2 cellular contexts compared by ENCODE assay signal in the genomic region with DNA sequence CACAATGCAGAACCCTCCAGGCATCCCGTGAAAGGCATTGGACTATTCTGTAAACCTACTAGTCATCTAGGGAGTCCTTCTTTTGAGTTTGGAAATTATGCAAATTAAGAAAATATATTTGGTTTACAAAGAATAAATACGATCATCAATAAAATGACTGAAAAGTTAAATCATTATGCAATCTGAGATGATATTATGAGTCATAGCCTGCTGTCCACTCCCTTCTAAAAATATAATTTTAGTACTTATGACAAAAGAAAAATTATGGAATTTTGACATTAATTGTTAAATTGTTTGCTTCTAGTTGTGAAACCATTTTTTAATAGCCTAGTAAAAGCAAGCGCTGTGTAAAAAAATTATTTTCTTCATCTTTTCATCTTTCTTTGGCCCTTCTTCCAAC.
TF ChIP-seq lines count a peak whose summit lies in the region.

No MANE protein-coding gene starts in this region.

TF ChIP-seq in SK-N-SH, 30 proteins besides CTCF, POLR2A, EP300 and RAD21:
- no peak for TF ChIP-seq CHD2 (IDR thresholded peaks at IDR 0.05; ENCODE audit: low read length, partially characterized antibody)
- TF ChIP-seq NRF1 (IDR thresholded peaks at IDR 0.05; ENCODE audit: low read depth, low read length), result no peak
- TF ChIP-seq RXRA (IDR thresholded peaks at IDR 0.05; ENCODE audit: borderline replicate concordance, low read depth), result no peak
- TF ChIP-seq MEF2A (IDR thresholded peaks at IDR 0.05; ENCODE audit: borderline replicate concordance, low read depth), result no peak
- TF ChIP-seq, protein P1, sequence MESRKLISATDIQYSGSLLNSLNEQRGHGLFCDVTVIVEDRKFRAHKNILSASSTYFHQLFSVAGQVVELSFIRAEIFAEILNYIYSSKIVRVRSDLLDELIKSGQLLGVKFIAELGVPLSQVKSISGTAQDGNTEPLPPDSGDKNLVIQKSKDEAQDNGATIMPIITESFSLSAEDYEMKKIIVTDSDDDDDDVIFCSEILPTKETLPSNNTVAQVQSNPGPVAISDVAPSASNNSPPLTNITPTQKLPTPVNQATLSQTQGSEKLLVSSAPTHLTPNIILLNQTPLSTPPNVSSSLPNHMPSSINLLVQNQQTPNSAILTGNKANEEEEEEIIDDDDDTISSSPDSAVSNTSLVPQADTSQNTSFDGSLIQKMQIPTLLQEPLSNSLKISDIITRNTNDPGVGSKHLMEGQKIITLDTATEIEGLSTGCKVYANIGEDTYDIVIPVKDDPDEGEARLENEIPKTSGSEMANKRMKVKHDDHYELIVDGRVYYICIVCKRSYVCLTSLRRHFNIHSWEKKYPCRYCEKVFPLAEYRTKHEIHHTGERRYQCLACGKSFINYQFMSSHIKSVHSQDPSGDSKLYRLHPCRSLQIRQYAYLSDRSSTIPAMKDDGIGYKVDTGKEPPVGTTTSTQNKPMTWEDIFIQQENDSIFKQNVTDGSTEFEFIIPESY (IDR thresholded peaks at IDR 0.05; ENCODE audit: borderline replicate concordance, low read depth), result no peak
- no peak for TF ChIP-seq MXI1 (IDR thresholded peaks at IDR 0.05; ENCODE audit: low read depth, low read length)
- TF ChIP-seq TEAD4 (IDR thresholded peaks at IDR 0.05; ENCODE audit: borderline replicate concordance, insufficient read depth), result no peak
- TF ChIP-seq RFX5 (IDR thresholded peaks at IDR 0.05; ENCODE audit: low read length), result no peak
- TF ChIP-seq, protein P2, sequence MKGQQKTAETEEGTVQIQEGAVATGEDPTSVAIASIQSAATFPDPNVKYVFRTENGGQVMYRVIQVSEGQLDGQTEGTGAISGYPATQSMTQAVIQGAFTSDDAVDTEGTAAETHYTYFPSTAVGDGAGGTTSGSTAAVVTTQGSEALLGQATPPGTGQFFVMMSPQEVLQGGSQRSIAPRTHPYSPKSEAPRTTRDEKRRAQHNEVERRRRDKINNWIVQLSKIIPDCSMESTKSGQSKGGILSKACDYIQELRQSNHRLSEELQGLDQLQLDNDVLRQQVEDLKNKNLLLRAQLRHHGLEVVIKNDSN (IDR thresholded peaks at IDR 0.05; ENCODE audit: borderline replicate concordance, low read depth), result no peak
- no peak for TF ChIP-seq SIN3A (IDR thresholded peaks at IDR 0.05; ENCODE audit: borderline replicate concordance, low read depth, low read length)
- no peak for TF ChIP-seq NFIC (IDR thresholded peaks at IDR 0.05; ENCODE audit: borderline replicate concordance)
- TF ChIP-seq, protein P3, sequence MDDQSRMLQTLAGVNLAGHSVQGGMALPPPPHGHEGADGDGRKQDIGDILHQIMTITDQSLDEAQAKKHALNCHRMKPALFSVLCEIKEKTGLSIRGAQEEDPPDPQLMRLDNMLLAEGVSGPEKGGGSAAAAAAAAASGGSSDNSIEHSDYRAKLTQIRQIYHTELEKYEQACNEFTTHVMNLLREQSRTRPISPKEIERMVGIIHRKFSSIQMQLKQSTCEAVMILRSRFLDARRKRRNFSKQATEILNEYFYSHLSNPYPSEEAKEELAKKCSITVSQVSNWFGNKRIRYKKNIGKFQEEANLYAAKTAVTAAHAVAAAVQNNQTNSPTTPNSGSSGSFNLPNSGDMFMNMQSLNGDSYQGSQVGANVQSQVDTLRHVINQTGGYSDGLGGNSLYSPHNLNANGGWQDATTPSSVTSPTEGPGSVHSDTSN (IDR thresholded peaks at IDR 0.05), result no peak
- no peak for TF ChIP-seq ELF1 (IDR thresholded peaks at IDR 0.05)
- TF ChIP-seq SMC3 (IDR thresholded peaks at IDR 0.05; ENCODE audit: low read depth, low read length), result no peak
- TF ChIP-seq, protein P4, sequence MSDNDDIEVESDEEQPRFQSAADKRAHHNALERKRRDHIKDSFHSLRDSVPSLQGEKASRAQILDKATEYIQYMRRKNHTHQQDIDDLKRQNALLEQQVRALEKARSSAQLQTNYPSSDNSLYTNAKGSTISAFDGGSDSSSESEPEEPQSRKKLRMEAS (IDR thresholded peaks at IDR 0.05; ENCODE audit: low read depth), result no peak
- TF ChIP-seq, protein P5, sequence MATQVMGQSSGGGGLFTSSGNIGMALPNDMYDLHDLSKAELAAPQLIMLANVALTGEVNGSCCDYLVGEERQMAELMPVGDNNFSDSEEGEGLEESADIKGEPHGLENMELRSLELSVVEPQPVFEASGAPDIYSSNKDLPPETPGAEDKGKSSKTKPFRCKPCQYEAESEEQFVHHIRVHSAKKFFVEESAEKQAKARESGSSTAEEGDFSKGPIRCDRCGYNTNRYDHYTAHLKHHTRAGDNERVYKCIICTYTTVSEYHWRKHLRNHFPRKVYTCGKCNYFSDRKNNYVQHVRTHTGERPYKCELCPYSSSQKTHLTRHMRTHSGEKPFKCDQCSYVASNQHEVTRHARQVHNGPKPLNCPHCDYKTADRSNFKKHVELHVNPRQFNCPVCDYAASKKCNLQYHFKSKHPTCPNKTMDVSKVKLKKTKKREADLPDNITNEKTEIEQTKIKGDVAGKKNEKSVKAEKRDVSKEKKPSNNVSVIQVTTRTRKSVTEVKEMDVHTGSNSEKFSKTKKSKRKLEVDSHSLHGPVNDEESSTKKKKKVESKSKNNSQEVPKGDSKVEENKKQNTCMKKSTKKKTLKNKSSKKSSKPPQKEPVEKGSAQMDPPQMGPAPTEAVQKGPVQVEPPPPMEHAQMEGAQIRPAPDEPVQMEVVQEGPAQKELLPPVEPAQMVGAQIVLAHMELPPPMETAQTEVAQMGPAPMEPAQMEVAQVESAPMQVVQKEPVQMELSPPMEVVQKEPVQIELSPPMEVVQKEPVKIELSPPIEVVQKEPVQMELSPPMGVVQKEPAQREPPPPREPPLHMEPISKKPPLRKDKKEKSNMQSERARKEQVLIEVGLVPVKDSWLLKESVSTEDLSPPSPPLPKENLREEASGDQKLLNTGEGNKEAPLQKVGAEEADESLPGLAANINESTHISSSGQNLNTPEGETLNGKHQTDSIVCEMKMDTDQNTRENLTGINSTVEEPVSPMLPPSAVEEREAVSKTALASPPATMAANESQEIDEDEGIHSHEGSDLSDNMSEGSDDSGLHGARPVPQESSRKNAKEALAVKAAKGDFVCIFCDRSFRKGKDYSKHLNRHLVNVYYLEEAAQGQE (IDR thresholded peaks at IDR 0.05; ENCODE audit: low read depth, low read length), result no peak
TF ChIP-seq in SK-N-SH: peak in this region for 0.

TF ChIP-seq in SK-N-SH treated with all-trans-retinoic acid at 6 μM for 48 hours, 23 proteins besides CTCF, POLR2A, EP300 and RAD21:
- TF ChIP-seq RARB (CRISPR knock-in tag; IDR thresholded peaks at IDR 0.05) (no peak), ISL1 (CRISPR knock-in tag; IDR thresholded peaks at IDR 0.05) (no peak), PPARA (CRISPR knock-in tag; IDR thresholded peaks at IDR 0.05; ENCODE audit: borderline replicate concordance) (no peak), ZFP3 (CRISPR knock-in tag; IDR thresholded peaks at IDR 0.05) (no peak)
- TF ChIP-seq, protein P6, sequence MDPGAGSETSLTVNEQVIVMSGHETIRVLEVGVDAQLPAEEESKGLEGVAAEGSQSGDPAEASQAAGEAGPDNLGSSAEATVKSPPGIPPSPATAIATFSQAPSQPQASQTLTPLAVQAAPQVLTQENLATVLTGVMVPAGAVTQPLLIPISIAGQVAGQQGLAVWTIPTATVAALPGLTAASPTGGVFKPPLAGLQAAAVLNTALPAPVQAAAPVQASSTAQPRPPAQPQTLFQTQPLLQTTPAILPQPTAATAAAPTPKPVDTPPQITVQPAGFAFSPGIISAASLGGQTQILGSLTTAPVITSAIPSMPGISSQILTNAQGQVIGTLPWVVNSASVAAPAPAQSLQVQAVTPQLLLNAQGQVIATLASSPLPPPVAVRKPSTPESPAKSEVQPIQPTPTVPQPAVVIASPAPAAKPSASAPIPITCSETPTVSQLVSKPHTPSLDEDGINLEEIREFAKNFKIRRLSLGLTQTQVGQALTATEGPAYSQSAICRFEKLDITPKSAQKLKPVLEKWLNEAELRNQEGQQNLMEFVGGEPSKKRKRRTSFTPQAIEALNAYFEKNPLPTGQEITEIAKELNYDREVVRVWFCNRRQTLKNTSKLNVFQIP (CRISPR knock-in tag; IDR thresholded peaks at IDR 0.05; ENCODE audit: borderline replicate concordance, low read depth), result no peak
TF ChIP-seq in SK-N-SH treated with all-trans-retinoic acid at 6 μM for 48 hours: peak in this region for 0.
